Comparison of ENCODE assay signal across 20 cellular contexts in the genomic region with DNA sequence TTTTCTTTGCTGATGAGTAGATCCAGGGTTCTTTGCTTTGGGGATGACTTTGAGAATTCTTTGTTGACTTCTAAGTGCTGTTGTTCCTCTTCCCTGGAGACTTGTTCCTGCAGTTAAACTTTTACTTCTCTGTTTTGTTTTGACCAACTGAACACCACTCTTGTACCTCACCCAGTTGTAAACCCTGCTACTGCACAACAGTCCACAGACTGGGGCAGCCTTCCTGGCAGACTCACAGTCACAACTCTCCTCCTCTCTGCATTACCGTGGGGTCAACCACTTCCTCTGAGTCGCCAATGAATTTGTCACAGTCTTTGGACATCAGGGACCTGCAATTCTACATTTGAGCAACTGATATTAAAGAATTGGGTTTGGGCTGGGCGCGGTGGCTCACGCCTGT. TPM values are rescaled to one million over a fixed set of nuclear protein-coding genes. Genes with fewer than 3 reads are reported as not detected.
DNase-seq lines count a peak whose midpoint lies in the region; ATAC-seq, FAIRE-seq and TF ChIP-seq lines count a peak whose summit lies in the region.
"Had no signal": no experiment of that assay in that cellular context is flagged by ENCODE, and none has a peak within 500 bp of the region (broad histone marks: within the 10 kb centered on the region; RNA-seq: fewer than 3 reads in every experiment).

No MANE protein-coding gene starts in this region.

- no peak overlapping the region for H3K4me3 ChIP-seq in rectal smooth muscle tissue (ENCODE audit: low read length)
- H3K4me3 ChIP-seq in psoas muscle = no peak overlapping the region
- H3K4me3 ChIP-seq: body of pancreas, SK-N-MC, uterus had no signal

- ATAC-seq in psoas muscle (no peak), GM18498 (IDR thresholded peaks at IDR 0.05; ENCODE audit: unreplicated experiment) (no peak)
- ATAC-seq: body of pancreas; stimulated activated effector memory CD8-positive, alpha-beta T cell treated with anti-CD3 and anti-CD28 coated beads, Interleukin-12 subunit alpha, Interleukin-12 subunit beta, amount 100 ng/mL, for 72 hours had no signal

- WGBS in psoas muscle, 3 donors = 79 to 88% (median 80%) methylated on average over 5 of the region's 5 CpGs

- TF ChIP-seq POLR2A in GM12892 (IDR thresholded peaks at IDR 0.05; ENCODE audit: low read depth, low read length) = no peak

- no peak for TF ChIP-seq CTCF in psoas muscle (IDR thresholded peaks at IDR 0.05)

- DNase-seq in EH (ENCODE audit: low read depth) (peak; percentile 62), MV-4-11 (lab: John Stamatoyannopoulos, UW) (peak; percentile 96), globus pallidus (ENCODE audit: low spot score) (peak; percentile 51), psoas muscle (no peak), GM12892 (ENCODE audit: insufficient read length) (no peak)
- no peak for DNase-seq in stimulated activated CD4-positive, alpha-beta T cell treated with anti-CD3 and anti-CD28 coated beads, Interleukin-15, amount 100 ng/mL, for 24 hours
- DNase-seq: activated naive CD4-positive, alpha-beta T cell treated with anti-CD3 and anti-CD28 coated beads for 36 hours; CD4-positive, alpha-beta T cell; GDM1; NCI-H2029 treated with DMSO at 0.1 percent for 48 hours; stimulated activated CD4-positive, alpha-beta T cell treated with anti-CD3 and anti-CD28 coated beads, Interleukin-4, amount 100 ng/mL, for 1 hour; uterus had no signal

- no peaks in the 10 kb centered on the region for H3K9me3 ChIP-seq in psoas muscle
- H3K9me3 ChIP-seq: body of pancreas, uterus had no signal

- FAIRE-seq in GM12892 (lab: Jason Lieb, UNC) = no peak
- FAIRE-seq: GM18507 had no signal

- H3K36me3 ChIP-seq in rectal smooth muscle tissue (ENCODE audit: control insufficient read depth, insufficient read depth, low read length) = no peaks in the 10 kb centered on the region
- H3K36me3 ChIP-seq in psoas muscle (ENCODE audit: insufficient read depth in 1 of 2, low read depth in 1 of 2) = no peaks in the 10 kb centered on the region
- H3K36me3 ChIP-seq: uterus had no signal

- peak overlapping the region; percentile 24 for H3K27ac ChIP-seq in rectal smooth muscle tissue (ENCODE audit: low read depth, low read length)
- no peak overlapping the region for H3K27ac ChIP-seq in psoas muscle
- H3K27ac ChIP-seq: KMS-11, SK-N-MC, uterus had no signal

- no peak overlapping the region for H3K9ac ChIP-seq in rectal smooth muscle tissue (ENCODE audit: low read length)
- H3K9ac ChIP-seq: KMS-11 had no signal

- H3K4me1 ChIP-seq in rectal smooth muscle tissue (ENCODE audit: control insufficient read depth, insufficient read depth, low read length) = peaks cover 10% of the 10 kb centered on the region
- peaks cover 17% of the 10 kb centered on the region for H3K4me1 ChIP-seq in psoas muscle
- H3K4me1 ChIP-seq: uterus had no signal

- intact Hi-C loops in psoas muscle (cut with DNase I) = no loop called here

- H3K27me3 ChIP-seq in rectal smooth muscle tissue (ENCODE audit: control insufficient read depth, insufficient read depth, low read length) (no peaks in the 10 kb centered on the region), psoas muscle (ENCODE audit: insufficient read depth in 3 of 3, low read length in 2 of 3) (peaks cover 0 to 13% (median 0%) of the 10 kb centered on the region in 3 donors)
- H3K27me3 ChIP-seq: uterus had no signal

RNA-seq across cellular contexts. Expression of a gene that starts 3.8 kb away (rescaled TPM):
- 1 to 10 TPM; 2.3 to 4.9 (median 3.3) TPM for total RNA-seq in psoas muscle
- polyA plus RNA-seq in psoas muscle = under 1 TPM; 0.20 to 0.39 (median 0.27) TPM
- 0.25 TPM for polyA plus RNA-seq in GM12892 (2012; ENCODE audit: missing spikeins)
- total RNA-seq: H4 had no signal

Comparison
In these comparisons a context has a peak if more than half of its experiments do, and no peak if none do; other contexts are left out.
1. DNase-seq: peak in EH (single experiment), MV-4-11 (single experiment) and globus pallidus (single experiment); none in psoas muscle (0 of 2), stimulated activated CD4-positive, alpha-beta T cell treated with anti-CD3 and anti-CD28 coated beads, Interleukin-15, amount 100 ng/mL, for 24 hours (single experiment) and GM12892 (single experiment).